In the genomic region with DNA sequence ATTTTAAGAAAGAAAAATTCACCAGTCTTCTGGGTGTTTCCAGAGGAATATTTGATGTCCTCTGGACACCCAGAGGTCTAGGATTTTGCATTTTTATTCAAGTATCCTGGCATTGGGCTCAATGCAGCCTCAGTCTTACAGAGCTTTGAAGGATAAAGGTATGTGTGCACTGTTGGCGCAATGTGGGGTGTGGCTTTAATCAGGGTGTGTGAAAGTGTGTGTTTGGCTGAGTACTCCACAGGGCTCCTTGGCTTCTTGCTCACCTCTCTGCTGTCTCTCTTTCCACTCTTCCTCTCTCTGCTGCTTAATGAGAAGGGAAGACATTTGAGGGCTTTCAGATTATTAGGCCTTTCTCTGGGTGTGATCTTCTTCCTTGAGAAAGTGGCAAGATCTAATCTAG, we compare ENCODE assay signal across 23 cellular contexts.
"Had no signal": no experiment of that assay in that cellular context is flagged by ENCODE, and none has a peak within 500 bp of the region (broad histone marks: within the 10 kb centered on the region; RNA-seq: fewer than 3 reads in every experiment).

No MANE protein-coding gene starts in this region.

- H3K27me3 ChIP-seq: hepatocyte, neural progenitor cell, neutrophil, right atrium auricular region, right lobe of liver, stomach, testis, thyroid gland, vagina had no signal

- H3K4me1 ChIP-seq: heart right ventricle, neural progenitor cell, parathyroid adenoma, right atrium auricular region, right lobe of liver, stomach, testis, thyroid gland, vagina had no signal

- H3K4me3 ChIP-seq: heart right ventricle, hepatocyte, lung, neural progenitor cell, right atrium auricular region, right lobe of liver, stomach, testis, thyroid gland, vagina had no signal

- ATAC-seq: heart right ventricle; left lobe of liver; naive thymus-derived CD8-positive, alpha-beta T cell; right lobe of liver; stimulated activated naive B cell treated with anti-CD40 and anti-IgM and Interleukin-4, amounts not matched to agents 10 μg/mL and 1 μg/mL and 100 μg/mL, for 72 hours; stimulated activated naive CD8-positive, alpha-beta T cell treated with anti-CD3 and anti-CD28 coated beads, Interleukin-15, Interleukin-2, amounts not matched to agents 100 U/mL and 50 U/mL, for 24 hours had no signal

- H3K9me3 ChIP-seq: neutrophil, right atrium auricular region, testis, thyroid gland, vagina had no signal

- H3K36me3 ChIP-seq: heart right ventricle, neural progenitor cell, neutrophil, right atrium auricular region, right lobe of liver, stomach, thyroid gland, vagina had no signal

- DNase-seq: heart right ventricle; islet precursor cell; midbrain; naive thymus-derived CD8-positive, alpha-beta T cell; occipital lobe; right lobe of liver; stimulated activated CD4-positive, alpha-beta T cell treated with anti-CD3 and anti-CD28 coated beads, Interleukin-12 subunit alpha, Interleukin-12 subunit beta, amount 100 ng/mL, for 4 hours; stimulated activated CD4-positive, alpha-beta T cell treated with anti-CD3 and anti-CD28 coated beads, Interleukin-15, amount 100 ng/mL, for 24 hours; stimulated activated CD4-positive, alpha-beta T cell treated with anti-CD3 and anti-CD28 coated beads, Interleukin-2, amount 100 ng/mL, for 24 hours; stimulated activated CD4-positive, alpha-beta T cell treated with anti-CD3 and anti-CD28 coated beads, Interleukin-4, amount 100 ng/mL, for 1 hour; stimulated activated naive B cell treated with anti-CD40 and anti-IgM and Interleukin-4, amounts not matched to agents 10 μg/mL and 1 μg/mL and 100 μg/mL, for 72 hours; stimulated activated naive CD8-positive, alpha-beta T cell treated with anti-CD3 and anti-CD28 coated beads, Interleukin-15, Interleukin-2, amounts not matched to agents 100 U/mL and 50 U/mL, for 24 hours; stomach; testis; thyroid gland had no signal

- H3K27ac ChIP-seq: heart right ventricle, hepatocyte, neural progenitor cell, neutrophil, parathyroid adenoma, right atrium auricular region, right lobe of liver, stomach, testis, thyroid gland, vagina had no signal
